Comparison of ENCODE assay signal across 21 cellular contexts in the genomic region with DNA sequence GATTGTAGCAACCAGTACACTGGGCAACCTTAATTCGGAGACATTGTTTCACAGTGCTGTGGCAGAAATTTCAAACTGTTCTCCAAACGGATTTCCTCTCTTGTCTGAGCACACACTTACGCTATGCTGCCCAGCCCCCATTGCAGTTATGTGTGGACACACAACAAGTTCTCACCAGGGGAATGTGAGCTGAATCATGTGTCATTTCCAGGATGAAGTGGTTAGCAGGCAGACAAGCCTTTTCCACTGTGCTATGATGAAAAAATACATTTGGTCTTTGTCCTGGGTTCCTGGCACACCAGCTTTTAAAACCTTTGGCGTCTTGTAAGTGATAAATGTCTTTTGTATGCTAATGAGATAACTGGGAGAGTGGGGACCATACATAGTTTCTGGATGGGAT. TPM values are rescaled to one million over a fixed set of nuclear protein-coding genes. Genes with fewer than 3 reads are reported as not detected.
DNase-seq lines count a peak whose midpoint lies in the region; ATAC-seq and TF ChIP-seq lines count a peak whose summit lies in the region.
"Had no signal": no experiment of that assay in that cellular context is flagged by ENCODE, and none has a peak within 500 bp of the region (broad histone marks: within the 10 kb centered on the region; RNA-seq: fewer than 3 reads in every experiment).

No MANE protein-coding gene starts in this region.

- intact Hi-C loops in left colon (cut with DNase I, micrococcal nuclease) (no loop called here), lower lobe of right lung (cut with DNase I) (no loop called here)

- H3K4me2 ChIP-seq in smooth muscle cell = peak overlapping the region; percentile 53
- H3K4me2 ChIP-seq: PC-9 had no signal

- H3K9me3 ChIP-seq in smooth muscle cell (replicated peaks; ENCODE audit: low read depth) (no peaks in the 10 kb centered on the region), lower lobe of right lung (no peaks in the 10 kb centered on the region)
- H3K9me3 ChIP-seq: esophagus squamous epithelium, left ventricle myocardium inferior, sigmoid colon had no signal

- H3K9me3 Mint-ChIP-seq in glutamatergic neuron (ENCODE audit: unreplicated experiment) = no peaks in the 10 kb centered on the region

- H3K27me3 Mint-ChIP-seq in glutamatergic neuron (ENCODE audit: unreplicated experiment) = no peaks in the 10 kb centered on the region

- peak; percentile 0 for DNase-seq in HK-2 (ENCODE audit: unreplicated experiment)
- DNase-seq in astrocyte of the spinal cord (ENCODE audit: low read depth, low spot score) = peak; percentile 56
- DNase-seq in foreskin keratinocyte = peak; percentile 14 to 23
- DNase-seq in smooth muscle cell (lab: John Stamatoyannopoulos, UW; ENCODE audit: unreplicated experiment) = no peak
- no peak for DNase-seq in left colon
- DNase-seq in lower lobe of right lung = no peak
- DNase-seq in glutamatergic neuron = no peak
- DNase-seq: activated CD8-positive, alpha-beta memory T cell treated with anti-CD3 and anti-CD28 coated beads, Interleukin-2, amount 10 ng/mL, durations not matched to agents 7 days and 5 days; amniotic stem cell; Calu3; cortex of kidney; esophagus squamous epithelium; Kasumi-1; left ventricle myocardium inferior; NCI-H1105 treated with DMSO at 0.1 percent for 48 hours; NCI-H526; PC-9; sigmoid colon had no signal

- TF ChIP-seq CTCF in astrocyte of the spinal cord (IDR thresholded peaks at IDR 0.05; ENCODE audit: low read depth, low read length) (no peak), foreskin keratinocyte (conservative IDR thresholded peaks at IDR 0.05) (no peak), smooth muscle cell (IDR thresholded peaks at IDR 0.05; ENCODE audit: borderline replicate concordance, insufficient read depth, poor library complexity, severe bottlenecking) (no peak), lower lobe of right lung (IDR thresholded peaks at IDR 0.05) (no peak), glutamatergic neuron (IDR thresholded peaks at IDR 0.05; ENCODE audit: partially characterized antibody, unreplicated experiment) (no peak)

- H3K27ac ChIP-seq in foreskin keratinocyte (no peak overlapping the region), smooth muscle cell (ENCODE audit: low read depth) (no peak overlapping the region), lower lobe of right lung (no peak overlapping the region)
- H3K27ac ChIP-seq: esophagus squamous epithelium, left ventricle myocardium inferior, PC-9, sigmoid colon had no signal

- H3K4me1 ChIP-seq in foreskin keratinocyte = no peaks in the 10 kb centered on the region
- no peaks in the 10 kb centered on the region for H3K4me1 ChIP-seq in smooth muscle cell (ENCODE audit: low read depth)
- no peaks in the 10 kb centered on the region for H3K4me1 ChIP-seq in lower lobe of right lung
- H3K4me1 ChIP-seq: esophagus squamous epithelium, left ventricle myocardium inferior, sigmoid colon had no signal

- H3F3A ChIP-seq in smooth muscle cell (ENCODE audit: low read depth) = no peaks in the 10 kb centered on the region

- H3K4me3 ChIP-seq in astrocyte of the spinal cord (ENCODE audit: low read depth, low read length) (no peak overlapping the region), smooth muscle cell (no peak overlapping the region), lower lobe of right lung (no peak overlapping the region)
- H3K4me3 ChIP-seq: esophagus squamous epithelium, left ventricle myocardium inferior, PC-9, sigmoid colon had no signal

- no peaks in the 10 kb centered on the region for H4K20me1 ChIP-seq in smooth muscle cell (ENCODE audit: low read depth)

- no peak overlapping the region for H2AFZ ChIP-seq in smooth muscle cell (ENCODE audit: low read depth)
- H2AFZ ChIP-seq: PC-9 had no signal

- ATAC-seq in foreskin keratinocyte = no peak
- ATAC-seq in left colon = no peak
- ATAC-seq in lower lobe of right lung = no peak
- ATAC-seq: activated CD8-positive, alpha-beta memory T cell treated with anti-CD3 and anti-CD28 coated beads, Interleukin-2, amount 10 ng/mL, durations not matched to agents 7 days and 5 days had no signal

- H3K27ac Mint-ChIP-seq in glutamatergic neuron (ENCODE audit: unreplicated experiment) = no peak overlapping the region
- H3K27ac Mint-ChIP-seq: activated CD8-positive, alpha-beta memory T cell treated with anti-CD3 and anti-CD28 coated beads, Interleukin-2, amount 10 ng/mL, durations not matched to agents 7 days and 5 days had no signal

- H3K4me3 Mint-ChIP-seq in glutamatergic neuron (ENCODE audit: unreplicated experiment) = no peak overlapping the region
- H3K4me3 Mint-ChIP-seq: activated CD8-positive, alpha-beta memory T cell treated with anti-CD3 and anti-CD28 coated beads, Interleukin-2, amount 10 ng/mL, durations not matched to agents 7 days and 5 days had no signal

- in situ Hi-C loops in astrocyte of the spinal cord (cut with HindIII; ENCODE audit: low sequenced_read_pairs) = no loop called here

- no peak overlapping the region for H3K9ac ChIP-seq in smooth muscle cell (ENCODE audit: low read depth)

- H3K27me3 ChIP-seq in foreskin keratinocyte (no peaks in the 10 kb centered on the region), smooth muscle cell (ENCODE audit: low read depth) (peaks cover 6% of the 10 kb centered on the region), lower lobe of right lung (ENCODE audit: low read depth) (no peaks in the 10 kb centered on the region)
- H3K27me3 ChIP-seq: esophagus squamous epithelium, sigmoid colon had no signal

- no peaks in the 10 kb centered on the region for H3K36me3 Mint-ChIP-seq in glutamatergic neuron (ENCODE audit: unreplicated experiment)
- H3K36me3 Mint-ChIP-seq: activated CD8-positive, alpha-beta memory T cell treated with anti-CD3 and anti-CD28 coated beads, Interleukin-2, amount 10 ng/mL, durations not matched to agents 7 days and 5 days had no signal

- WGBS in smooth muscle cell (ENCODE audit: low lambda C conversion rate) = 35% methylated on average over 4 of the region's 4 CpGs

- H3K4me1 Mint-ChIP-seq in glutamatergic neuron (ENCODE audit: low read depth, unreplicated experiment) = no peaks in the 10 kb centered on the region
- H3K4me1 Mint-ChIP-seq: activated CD8-positive, alpha-beta memory T cell treated with anti-CD3 and anti-CD28 coated beads, Interleukin-2, amount 10 ng/mL, durations not matched to agents 7 days and 5 days had no signal

- H3K79me2 ChIP-seq in smooth muscle cell (ENCODE audit: low read depth) = no peaks in the 10 kb centered on the region

- H3K36me3 ChIP-seq in smooth muscle cell (ENCODE audit: low read depth) = no peaks in the 10 kb centered on the region
- no peaks in the 10 kb centered on the region for H3K36me3 ChIP-seq in lower lobe of right lung
- H3K36me3 ChIP-seq: esophagus squamous epithelium, left ventricle myocardium inferior, sigmoid colon had no signal

RNA-seq across cellular contexts. Expression of a gene that starts 46.9 kb away (rescaled TPM):
- total RNA-seq in foreskin keratinocyte (0.03 TPM in 1 of 2 replicates, not detected in the other), smooth muscle cell (0.45 TPM in 1 of 2 replicates, not detected in the other), left colon (under 1 TPM in 1 of 2 donors, not detected in 1; 0.17 TPM), lower lobe of right lung (0.18 TPM), glutamatergic neuron (ENCODE audit: unreplicated experiment) (3.7 TPM)
- polyA plus RNA-seq in foreskin keratinocyte (0.02 and 0.04 TPM in 2 replicates), smooth muscle cell (0.06 TPM in 1 of 2 replicates, not detected in the other)
- total RNA-seq: activated CD8-positive, alpha-beta memory T cell treated with anti-CD3 and anti-CD28 coated beads, Interleukin-2, amount 10 ng/mL, durations not matched to agents 7 days and 5 days; Calu3; HT-29; PC-9; subcutaneous adipose tissue; T-helper 2 cell treated with Interferon-gamma antibody and Interleukin-4, amounts not matched to agents 100 ng/mL and 5 ng/mL, for 36 hours had no signal

Comparison
In these comparisons a context has a peak if more than half of its experiments do, and no peak if none do; other contexts are left out.
1. DNase-seq: peak in HK-2 (single experiment), astrocyte of the spinal cord (single experiment) and foreskin keratinocyte (2 of 2); none in smooth muscle cell (single experiment), left colon (0 of 2), lower lobe of right lung (single experiment) and glutamatergic neuron (single experiment).